In the genomic region with DNA sequence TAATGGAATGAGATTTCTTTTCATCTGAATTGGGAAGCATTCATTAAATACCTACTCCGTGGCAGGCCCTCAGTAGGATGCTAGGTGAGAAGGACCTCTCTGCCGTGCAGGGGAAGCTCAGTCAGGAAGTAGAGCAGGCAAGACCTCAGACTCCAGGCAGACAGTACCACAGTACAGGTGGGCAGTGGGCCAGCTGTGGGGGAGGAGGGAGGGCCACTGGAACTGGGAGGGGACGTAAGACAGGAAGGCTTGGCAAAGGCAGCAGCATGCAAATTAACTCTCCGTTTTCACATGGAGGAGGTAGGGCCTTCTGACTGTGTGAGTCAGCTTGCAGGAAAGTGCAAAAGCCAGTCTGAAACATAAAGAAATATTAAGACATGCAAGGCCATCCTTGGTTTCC, we compare ENCODE assay signal across 1 cellular context.
TF ChIP-seq lines count a peak whose summit lies in the region.

No MANE protein-coding gene starts in this region.

TF ChIP-seq in H1, 55 proteins besides CTCF, POLR2A, EP300 and RAD21:
- TF ChIP-seq CBX8 (IDR thresholded peaks at IDR 0.05; ENCODE audit: borderline replicate concordance, low read depth, low read length) (no peak), ATF3 (IDR thresholded peaks at IDR 0.05; ENCODE audit: insufficient read depth, low read depth, low read length) (no peak), TEAD4 (IDR thresholded peaks at IDR 0.05; ENCODE audit: low read depth, low read length) (no peak), TAF1 (IDR thresholded peaks at IDR 0.05; ENCODE audit: low read depth, low read length) (no peak), KDM1A (IDR thresholded peaks at IDR 0.05; ENCODE audit: borderline replicate concordance, low read length) (no peak), RXRA (IDR thresholded peaks at IDR 0.05; ENCODE audit: insufficient read depth, low read depth, low read length) (no peak), SUZ12 (IDR thresholded peaks at IDR 0.05; ENCODE audit: low read length) (no peak), SIX5 (IDR thresholded peaks at IDR 0.05; ENCODE audit: low read depth, low read length) (no peak), TBP (IDR thresholded peaks at IDR 0.05; ENCODE audit: low read depth, low read length) (no peak), BRCA1 (IDR thresholded peaks at IDR 0.05; ENCODE audit: low read depth, low read length) (no peak), SP1 (IDR thresholded peaks at IDR 0.05; ENCODE audit: low read depth, low read length) (no peak), JUND (IDR thresholded peaks at IDR 0.05; ENCODE audit: low read length) (no peak), TCF12 (IDR thresholded peaks at IDR 0.05; ENCODE audit: low read depth, low read length) (no peak)
- TF ChIP-seq, protein P1, sequence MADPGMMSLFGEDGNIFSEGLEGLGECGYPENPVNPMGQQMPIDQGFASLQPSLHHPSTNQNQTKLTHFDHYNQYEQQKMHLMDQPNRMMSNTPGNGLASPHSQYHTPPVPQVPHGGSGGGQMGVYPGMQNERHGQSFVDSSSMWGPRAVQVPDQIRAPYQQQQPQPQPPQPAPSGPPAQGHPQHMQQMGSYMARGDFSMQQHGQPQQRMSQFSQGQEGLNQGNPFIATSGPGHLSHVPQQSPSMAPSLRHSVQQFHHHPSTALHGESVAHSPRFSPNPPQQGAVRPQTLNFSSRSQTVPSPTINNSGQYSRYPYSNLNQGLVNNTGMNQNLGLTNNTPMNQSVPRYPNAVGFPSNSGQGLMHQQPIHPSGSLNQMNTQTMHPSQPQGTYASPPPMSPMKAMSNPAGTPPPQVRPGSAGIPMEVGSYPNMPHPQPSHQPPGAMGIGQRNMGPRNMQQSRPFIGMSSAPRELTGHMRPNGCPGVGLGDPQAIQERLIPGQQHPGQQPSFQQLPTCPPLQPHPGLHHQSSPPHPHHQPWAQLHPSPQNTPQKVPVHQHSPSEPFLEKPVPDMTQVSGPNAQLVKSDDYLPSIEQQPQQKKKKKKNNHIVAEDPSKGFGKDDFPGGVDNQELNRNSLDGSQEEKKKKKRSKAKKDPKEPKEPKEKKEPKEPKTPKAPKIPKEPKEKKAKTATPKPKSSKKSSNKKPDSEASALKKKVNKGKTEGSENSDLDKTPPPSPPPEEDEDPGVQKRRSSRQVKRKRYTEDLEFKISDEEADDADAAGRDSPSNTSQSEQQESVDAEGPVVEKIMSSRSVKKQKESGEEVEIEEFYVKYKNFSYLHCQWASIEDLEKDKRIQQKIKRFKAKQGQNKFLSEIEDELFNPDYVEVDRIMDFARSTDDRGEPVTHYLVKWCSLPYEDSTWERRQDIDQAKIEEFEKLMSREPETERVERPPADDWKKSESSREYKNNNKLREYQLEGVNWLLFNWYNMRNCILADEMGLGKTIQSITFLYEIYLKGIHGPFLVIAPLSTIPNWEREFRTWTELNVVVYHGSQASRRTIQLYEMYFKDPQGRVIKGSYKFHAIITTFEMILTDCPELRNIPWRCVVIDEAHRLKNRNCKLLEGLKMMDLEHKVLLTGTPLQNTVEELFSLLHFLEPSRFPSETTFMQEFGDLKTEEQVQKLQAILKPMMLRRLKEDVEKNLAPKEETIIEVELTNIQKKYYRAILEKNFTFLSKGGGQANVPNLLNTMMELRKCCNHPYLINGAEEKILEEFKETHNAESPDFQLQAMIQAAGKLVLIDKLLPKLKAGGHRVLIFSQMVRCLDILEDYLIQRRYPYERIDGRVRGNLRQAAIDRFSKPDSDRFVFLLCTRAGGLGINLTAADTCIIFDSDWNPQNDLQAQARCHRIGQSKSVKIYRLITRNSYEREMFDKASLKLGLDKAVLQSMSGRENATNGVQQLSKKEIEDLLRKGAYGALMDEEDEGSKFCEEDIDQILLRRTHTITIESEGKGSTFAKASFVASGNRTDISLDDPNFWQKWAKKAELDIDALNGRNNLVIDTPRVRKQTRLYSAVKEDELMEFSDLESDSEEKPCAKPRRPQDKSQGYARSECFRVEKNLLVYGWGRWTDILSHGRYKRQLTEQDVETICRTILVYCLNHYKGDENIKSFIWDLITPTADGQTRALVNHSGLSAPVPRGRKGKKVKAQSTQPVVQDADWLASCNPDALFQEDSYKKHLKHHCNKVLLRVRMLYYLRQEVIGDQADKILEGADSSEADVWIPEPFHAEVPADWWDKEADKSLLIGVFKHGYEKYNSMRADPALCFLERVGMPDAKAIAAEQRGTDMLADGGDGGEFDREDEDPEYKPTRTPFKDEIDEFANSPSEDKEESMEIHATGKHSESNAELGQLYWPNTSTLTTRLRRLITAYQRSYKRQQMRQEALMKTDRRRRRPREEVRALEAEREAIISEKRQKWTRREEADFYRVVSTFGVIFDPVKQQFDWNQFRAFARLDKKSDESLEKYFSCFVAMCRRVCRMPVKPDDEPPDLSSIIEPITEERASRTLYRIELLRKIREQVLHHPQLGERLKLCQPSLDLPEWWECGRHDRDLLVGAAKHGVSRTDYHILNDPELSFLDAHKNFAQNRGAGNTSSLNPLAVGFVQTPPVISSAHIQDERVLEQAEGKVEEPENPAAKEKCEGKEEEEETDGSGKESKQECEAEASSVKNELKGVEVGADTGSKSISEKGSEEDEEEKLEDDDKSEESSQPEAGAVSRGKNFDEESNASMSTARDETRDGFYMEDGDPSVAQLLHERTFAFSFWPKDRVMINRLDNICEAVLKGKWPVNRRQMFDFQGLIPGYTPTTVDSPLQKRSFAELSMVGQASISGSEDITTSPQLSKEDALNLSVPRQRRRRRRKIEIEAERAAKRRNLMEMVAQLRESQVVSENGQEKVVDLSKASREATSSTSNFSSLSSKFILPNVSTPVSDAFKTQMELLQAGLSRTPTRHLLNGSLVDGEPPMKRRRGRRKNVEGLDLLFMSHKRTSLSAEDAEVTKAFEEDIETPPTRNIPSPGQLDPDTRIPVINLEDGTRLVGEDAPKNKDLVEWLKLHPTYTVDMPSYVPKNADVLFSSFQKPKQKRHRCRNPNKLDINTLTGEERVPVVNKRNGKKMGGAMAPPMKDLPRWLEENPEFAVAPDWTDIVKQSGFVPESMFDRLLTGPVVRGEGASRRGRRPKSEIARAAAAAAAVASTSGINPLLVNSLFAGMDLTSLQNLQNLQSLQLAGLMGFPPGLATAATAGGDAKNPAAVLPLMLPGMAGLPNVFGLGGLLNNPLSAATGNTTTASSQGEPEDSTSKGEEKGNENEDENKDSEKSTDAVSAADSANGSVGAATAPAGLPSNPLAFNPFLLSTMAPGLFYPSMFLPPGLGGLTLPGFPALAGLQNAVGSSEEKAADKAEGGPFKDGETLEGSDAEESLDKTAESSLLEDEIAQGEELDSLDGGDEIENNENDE (IDR thresholded peaks at IDR 0.05; ENCODE audit: insufficient replicate concordance, low read length) = no peak
